Comparison of ENCODE assay signal across 9 cellular contexts in genomic region chr17:75084039-75084660, GRCh38. TPM values are rescaled to one million over a fixed set of nuclear protein-coding genes. Genes with fewer than 3 reads are reported as not detected.
DNase-seq lines count a peak whose midpoint lies in the region; ATAC-seq and TF ChIP-seq lines count a peak whose summit lies in the region.
"Had no signal": no experiment of that assay in that cellular context is flagged by ENCODE, and none has a peak within 500 bp of the region (broad histone marks: within the 10 kb centered on the region; RNA-seq: fewer than 3 reads in every experiment).

No MANE protein-coding gene starts in this region.

- H3K4me1 Mint-ChIP-seq in CD4-positive, alpha-beta T cell (ENCODE audit: low read depth), result peaks cover 47% of the 10 kb centered on the region

- no peak overlapping the region for H3K4me3 ChIP-seq in fibroblast of villous mesenchyme (ENCODE audit: low read depth, low read length)
- no peak overlapping the region for H3K4me3 ChIP-seq in aorta (ENCODE audit: low read length in 2 of 2)
- H3K4me3 ChIP-seq: left lung, smooth muscle cell had no signal

- no peak overlapping the region for H3K27ac ChIP-seq in CD4-positive, alpha-beta T cell (ENCODE audit: low read depth, low read length)
- H3K27ac ChIP-seq in aorta (ENCODE audit: low read depth in 1 of 2, low read length in 2 of 2), result no peak overlapping the region
- H3K27ac ChIP-seq: left lung had no signal

- no peaks in the 10 kb centered on the region for H3K36me3 Mint-ChIP-seq in CD4-positive, alpha-beta T cell (ENCODE audit: low read depth)

- no peak for TF ChIP-seq CTCF in CD4-positive, alpha-beta T cell (IDR thresholded peaks at IDR 0.05)
- no peak for TF ChIP-seq CTCF in fibroblast of villous mesenchyme (IDR thresholded peaks at IDR 0.05; ENCODE audit: insufficient read depth, low read depth, low read length)

- H3K4me3 Mint-ChIP-seq in CD4-positive, alpha-beta T cell, result peak overlapping the region; percentile 42

- POLR2A ChIA-PET in CD4-positive, alpha-beta T cell (lab: Charles Lee), result interaction anchor here (0.7 to 1.0 kb wide), 3 partner anchors 26 to 187 kb away, joined by 3 to 4 read pairs (median 3); partner anchors contain the start of genes ARMC7 and MIF4GD

- ATAC-seq in CD4-positive, alpha-beta T cell (ENCODE audit: poor library complexity), result peak; percentile 53
- ATAC-seq in GM21515 (IDR thresholded peaks at IDR 0.05; ENCODE audit: unreplicated experiment) (no peak), HG02623 (IDR thresholded peaks at IDR 0.05; ENCODE audit: unreplicated experiment) (no peak), aorta (ENCODE audit: low FRiP score) (no peak)
- ATAC-seq: left lung had no signal

- WGBS in aorta, 2 donors, result 54 to 59% methylated on average over 14 of the region's 14 CpGs

- DNase-seq in CD4-positive, alpha-beta T cell, result peak in 3 of 10 experiments; percentile 27 to 36 (median 36)
- DNase-seq in NCI-H226, result peak; percentile 30
- peak; percentile 48 for DNase-seq in fibroblast of villous mesenchyme (ENCODE audit: low read depth)
- DNase-seq in aorta, result no peak
- DNase-seq: H7, left lung had no signal

- no peaks in the 10 kb centered on the region for H3K27me3 Mint-ChIP-seq in CD4-positive, alpha-beta T cell

- no peaks in the 10 kb centered on the region for H3K9me3 Mint-ChIP-seq in CD4-positive, alpha-beta T cell

- H3K4me1 ChIP-seq in aorta (ENCODE audit: control insufficient read depth in 1 of 2, insufficient read depth in 2 of 2, low read length in 2 of 2), result no peaks in the 10 kb centered on the region

- intact Hi-C loops in CD4-positive, alpha-beta T cell (cut with DNase I, micrococcal nuclease), result no loop called here
- intact Hi-C loops in aorta (cut with DNase I), result no loop called here

- CTCF ChIA-PET in CD4-positive, alpha-beta T cell (lab: Charles Lee), result no interaction called here

- no peaks in the 10 kb centered on the region for H3K36me3 ChIP-seq in aorta (ENCODE audit: control insufficient read depth in 1 of 2, insufficient read depth in 2 of 2, low read length in 1 of 2)
- H3K36me3 ChIP-seq: left lung had no signal

- no peaks in the 10 kb centered on the region for H3K9me3 ChIP-seq in CD4-positive, alpha-beta T cell (ENCODE audit: control insufficient read depth, low read length)
- H3K9me3 ChIP-seq in aorta (ENCODE audit: control insufficient read depth, low read length), result no peaks in the 10 kb centered on the region
- H3K9me3 ChIP-seq: left lung had no signal

- H3K27me3 ChIP-seq in CD4-positive, alpha-beta T cell (ENCODE audit: control insufficient read depth, insufficient read depth, low read length), result no peaks in the 10 kb centered on the region
- H3K27me3 ChIP-seq in aorta (ENCODE audit: control insufficient read depth in 1 of 2, insufficient read depth in 2 of 2, low read length in 1 of 2), result no peaks in the 10 kb centered on the region
- H3K27me3 ChIP-seq: left lung had no signal

- peak overlapping the region; percentile 78 for H3K27ac Mint-ChIP-seq in CD4-positive, alpha-beta T cell

RNA-seq across cellular contexts. Expression of gene SLC16A5, which starts 3.6 kb away (rescaled TPM):
- 10 to 100 TPM in 1 of 2 experiments, 1 to 10 TPM in 1; 9.2 to 11.0 TPM for total RNA-seq in CD4-positive, alpha-beta T cell
- total RNA-seq in fibroblast of villous mesenchyme (5.6 and 6.4 TPM in 2 replicates), aorta (10 to 100 TPM in 1 of 2 donors, 1 to 10 TPM in 1; 5.6 to 11.4 TPM)
- 1 to 10 TPM; 7.8 to 7.9 TPM for polyA plus RNA-seq in aorta

RNA-seq across cellular contexts. Expression of gene ARMC7, which starts 25.6 kb away (rescaled TPM):
- 1 to 10 TPM; 4.1 to 4.8 TPM for total RNA-seq in CD4-positive, alpha-beta T cell
- 2.6 and 3.0 TPM in 2 replicates for total RNA-seq in fibroblast of villous mesenchyme
- total RNA-seq in aorta, result 10 to 100 TPM in 1 of 2 donors, 1 to 10 TPM in 1; 8.7 to 19.4 TPM
- polyA plus RNA-seq in aorta, result 1 to 10 TPM; 4.9 to 8.6 TPM

RNA-seq across cellular contexts. Expression of gene KCTD2, which starts 37.1 kb away (rescaled TPM):
- 10 to 100 TPM; 26.1 to 28.0 TPM for total RNA-seq in CD4-positive, alpha-beta T cell
- total RNA-seq in fibroblast of villous mesenchyme (16.4 and 22.5 TPM in 2 replicates), aorta (10 to 100 TPM; 21.4 to 26.4 TPM)
- 10 to 100 TPM; 13.9 to 14.9 TPM for polyA plus RNA-seq in aorta

RNA-seq across cellular contexts. Expression of gene ATP5PD, which starts 37.4 kb away (rescaled TPM):
- total RNA-seq in CD4-positive, alpha-beta T cell, result 100 to 1,000 TPM in 1 of 2 experiments, 10 to 100 TPM in 1; 98.5 to 112 TPM
- total RNA-seq in fibroblast of villous mesenchyme (275 and 323 TPM in 2 replicates), aorta (100 to 1,000 TPM; 136 to 149 TPM)
- 100 to 1,000 TPM; 349 to 520 TPM for polyA plus RNA-seq in aorta

RNA-seq across cellular contexts. Expression of gene NT5C, which starts 47.4 kb away (rescaled TPM):
- 10 to 100 TPM; 14.1 to 16.1 TPM for total RNA-seq in CD4-positive, alpha-beta T cell
- total RNA-seq in fibroblast of villous mesenchyme, result 40.2 and 98.2 TPM in 2 replicates
- 10 to 100 TPM; 24.7 to 29.6 TPM for total RNA-seq in aorta
- polyA plus RNA-seq in aorta, result 10 to 100 TPM; 28.7 to 93.0 TPM

Comparison
In these comparisons a context has a peak if more than half of its experiments do, and no peak if none do; other contexts are left out.
1. DNase-seq: peak in NCI-H226 (single experiment) and fibroblast of villous mesenchyme (single experiment); none in aorta (0 of 2).